ENCODE assay signal across 1 cellular context in the genomic region with DNA sequence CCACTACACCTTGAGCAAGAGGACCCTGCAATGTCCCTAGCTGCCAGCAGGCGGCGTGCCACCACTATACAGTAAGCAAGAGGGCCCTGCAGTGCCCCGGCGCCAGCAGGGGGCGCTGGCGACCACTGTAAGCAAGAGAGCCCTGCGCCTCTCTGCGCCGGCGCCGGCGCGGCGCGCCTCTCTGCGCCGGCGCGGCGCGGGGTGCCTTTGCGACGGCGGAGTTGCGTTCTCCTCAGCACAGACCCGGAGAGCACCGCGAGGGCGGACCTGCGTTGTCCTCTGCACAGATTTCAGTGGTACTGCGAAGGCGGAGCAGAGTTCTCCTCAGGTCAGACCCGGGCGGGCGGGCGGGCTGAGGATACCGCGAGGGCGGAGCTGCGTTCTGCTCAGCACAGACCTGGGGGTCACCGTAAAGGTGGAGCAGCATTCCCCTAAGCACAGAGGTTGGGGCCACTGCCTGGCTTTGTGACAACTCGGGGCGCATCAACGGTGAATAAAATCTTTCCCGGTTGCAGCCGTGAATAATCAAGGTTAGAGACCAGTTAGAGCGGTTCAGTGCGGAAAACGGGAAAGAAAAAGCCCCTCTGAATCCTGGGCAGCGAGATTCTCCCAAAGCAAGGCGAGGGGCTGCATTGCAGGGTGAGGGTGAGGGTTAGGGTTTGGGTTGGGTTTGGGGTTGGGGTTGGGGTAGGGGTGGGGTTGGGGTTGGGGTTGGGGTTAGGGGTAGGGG.
A peak's percentile ranks its signal among the peaks of the same experiment; 100 is the strongest.
TF ChIP-seq lines count a peak whose summit lies in the region.

No MANE protein-coding gene starts in this region.

TF ChIP-seq in GM12878, 131 proteins besides CTCF, POLR2A, EP300 and RAD21 (continued from another document):
- TF ChIP-seq, protein P1, sequence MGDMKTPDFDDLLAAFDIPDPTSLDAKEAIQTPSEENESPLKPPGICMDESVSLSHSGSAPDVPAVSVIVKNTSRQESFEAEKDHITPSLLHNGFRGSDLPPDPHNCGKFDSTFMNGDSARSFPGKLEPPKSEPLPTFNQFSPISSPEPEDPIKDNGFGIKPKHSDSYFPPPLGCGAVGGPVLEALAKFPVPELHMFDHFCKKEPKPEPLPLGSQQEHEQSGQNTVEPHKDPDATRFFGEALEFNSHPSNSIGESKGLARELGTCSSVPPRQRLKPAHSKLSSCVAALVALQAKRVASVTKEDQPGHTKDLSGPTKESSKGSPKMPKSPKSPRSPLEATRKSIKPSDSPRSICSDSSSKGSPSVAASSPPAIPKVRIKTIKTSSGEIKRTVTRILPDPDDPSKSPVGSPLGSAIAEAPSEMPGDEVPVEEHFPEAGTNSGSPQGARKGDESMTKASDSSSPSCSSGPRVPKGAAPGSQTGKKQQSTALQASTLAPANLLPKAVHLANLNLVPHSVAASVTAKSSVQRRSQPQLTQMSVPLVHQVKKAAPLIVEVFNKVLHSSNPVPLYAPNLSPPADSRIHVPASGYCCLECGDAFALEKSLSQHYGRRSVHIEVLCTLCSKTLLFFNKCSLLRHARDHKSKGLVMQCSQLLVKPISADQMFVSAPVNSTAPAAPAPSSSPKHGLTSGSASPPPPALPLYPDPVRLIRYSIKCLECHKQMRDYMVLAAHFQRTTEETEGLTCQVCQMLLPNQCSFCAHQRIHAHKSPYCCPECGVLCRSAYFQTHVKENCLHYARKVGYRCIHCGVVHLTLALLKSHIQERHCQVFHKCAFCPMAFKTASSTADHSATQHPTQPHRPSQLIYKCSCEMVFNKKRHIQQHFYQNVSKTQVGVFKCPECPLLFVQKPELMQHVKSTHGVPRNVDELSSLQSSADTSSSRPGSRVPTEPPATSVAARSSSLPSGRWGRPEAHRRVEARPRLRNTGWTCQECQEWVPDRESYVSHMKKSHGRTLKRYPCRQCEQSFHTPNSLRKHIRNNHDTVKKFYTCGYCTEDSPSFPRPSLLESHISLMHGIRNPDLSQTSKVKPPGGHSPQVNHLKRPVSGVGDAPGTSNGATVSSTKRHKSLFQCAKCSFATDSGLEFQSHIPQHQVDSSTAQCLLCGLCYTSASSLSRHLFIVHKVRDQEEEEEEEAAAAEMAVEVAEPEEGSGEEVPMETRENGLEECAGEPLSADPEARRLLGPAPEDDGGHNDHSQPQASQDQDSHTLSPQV (IDR thresholded peaks at IDR 0.05): peak; percentile 51; the same call in 1 of the 2 replicates
- TF ChIP-seq BHLHE40 (IDR thresholded peaks at IDR 0.05; ENCODE audit: borderline replicate concordance in 1 of 2, low read depth in 2 of 2, low read length in 1 of 2) (peak in 1 of 2 experiments; percentile 18; a peak in 1 of 4 replicates), LARP7 (IDR thresholded peaks at IDR 0.05) (peak; percentile 43; the same call in 1 of the 2 replicates)
